ENCODE assay signal across 8 cellular contexts in genomic region chr22:29635734-29636357, GRCh38. TPM values are rescaled to one million over a fixed set of nuclear protein-coding genes. Genes with fewer than 3 reads are reported as not detected.
DNase-seq lines count a peak whose midpoint lies in the region; ATAC-seq and TF ChIP-seq lines count a peak whose summit lies in the region.

No MANE protein-coding gene starts in this region.

- no peaks in the 10 kb centered on the region for H3K27me3 Mint-ChIP-seq in MCF 10A (ENCODE audit: insufficient read depth, unreplicated experiment)

- CTCF ChIA-PET in MCF 10A (lab: Yijun Ruan, JAX): interaction anchor here (0.6 to 3.9 kb wide), 30 partner anchors 8 to 469 kb away, joined by 3 to 39 read pairs (median 4); partner anchors contain the start of gene THOC5

- DNase-seq in Ammon's horn (ENCODE audit: low spot score): peak; percentile 77
- peak; percentile 39 for DNase-seq in GM13977 (ENCODE audit: low spot score)
- DNase-seq in NCI-H526 treated with DMSO at 0.1 percent for 48 hours (lab: John Stamatoyannopoulos, UW): peak; percentile 31
- DNase-seq in MCF 10A (ENCODE audit: unreplicated experiment): peak; percentile 56
- no peak for DNase-seq in left colon
- no peak for DNase-seq in HK-2 (ENCODE audit: unreplicated experiment)
- no peak for DNase-seq in activated gamma-delta T cell (lab: John Stamatoyannopoulos, UW)

- H3K27ac Mint-ChIP-seq in MCF 10A (ENCODE audit: low read depth, unreplicated experiment): no peak overlapping the region

- H3K4me3 Mint-ChIP-seq in MCF 10A (ENCODE audit: unreplicated experiment): no peak overlapping the region

- peak; percentile 79 for ATAC-seq in left colon
- no peak for ATAC-seq in GM21529 (IDR thresholded peaks at IDR 0.05; ENCODE audit: unreplicated experiment)

- in situ Hi-C loops in GM13977 (cut with MboI; ENCODE audit: low pct_unique_long_range_greater_than_20kb, low sequenced_read_pairs, unreplicated experiment): no loop called here

- H3K9me3 Mint-ChIP-seq in MCF 10A (ENCODE audit: unreplicated experiment): no peaks in the 10 kb centered on the region

- POLR2A ChIA-PET in MCF 10A (lab: Yijun Ruan, JAX): interaction anchor here (0.6 to 1.2 kb wide), 8 partner anchors 12 to 453 kb away, joined by 3 to 4 read pairs (median 3); partner anchors contain the start of genes THOC5, UQCR10 and ZMAT5

- peaks cover 12% of the 10 kb centered on the region for H3K4me1 Mint-ChIP-seq in MCF 10A (ENCODE audit: insufficient read depth, unreplicated experiment)

- BruUV-seq in MCF 10A (replicated peaks; lab: Mats Ljungman, UMichigan): no TSS peak

- TF ChIP-seq CTCF in GM13977 (IDR thresholded peaks at IDR 0.05; ENCODE audit: extremely low read depth, insufficient read depth, missing control alignments) (peak; percentile 57), MCF 10A (IDR thresholded peaks at IDR 0.05; ENCODE audit: unreplicated experiment) (peak; percentile 57)

- H3K36me3 Mint-ChIP-seq in MCF 10A (ENCODE audit: insufficient read depth, unreplicated experiment): peaks cover 28% of the 10 kb centered on the region

- intact Hi-C loops in MCF 10A (cut with micrococcal nuclease): loop anchor here (1.0 to 2.0 kb wide), 3 partner anchors 10 to 453 kb away; no protein-coding TSS in a partner anchor
- intact Hi-C loops in left colon (cut with DNase I, micrococcal nuclease): loop anchor here in 1 of 2 donors (10.0 kb wide), 1 partner anchor 449 kb away; the partner anchor contains the start of gene HORMAD2

RNA-seq across cellular contexts. Expression of gene NF2, which starts 32.4 kb away (rescaled TPM):
- total RNA-seq in MCF 10A (2022) (92.4 and 98.3 TPM in 2 replicates), left colon (10 to 100 TPM; 38.2 to 41.5 TPM)

RNA-seq across cellular contexts. Expression of gene NIPSNAP1, which starts 54.9 kb away (rescaled TPM):
- total RNA-seq in MCF 10A (2022) (23.4 and 27.2 TPM in 2 replicates), left colon (10 to 100 TPM; 50.2 to 60.1 TPM)

Comparison
In these comparisons a context has a peak if more than half of its experiments do, and no peak if none do; other contexts are left out.
1. DNase-seq: peak in Ammon's horn (single experiment), GM13977 (single experiment), NCI-H526 treated with DMSO at 0.1 percent for 48 hours (single experiment) and MCF 10A (single experiment); none in left colon (0 of 2), HK-2 (single experiment) and activated gamma-delta T cell (single experiment).